In genomic region chr6:6781172-6781876, GRCh38 we compare ENCODE assay signal across 13 cellular contexts.
A peak's percentile ranks its signal among the peaks of the same experiment; 100 is the strongest.
DNase-seq lines count a peak whose midpoint lies in the region; ATAC-seq and TF ChIP-seq lines count a peak whose summit lies in the region.
"Had no signal": no experiment of that assay in that cellular context is flagged by ENCODE, and none has a peak within 500 bp of the region (broad histone marks: within the 10 kb centered on the region; RNA-seq: fewer than 3 reads in every experiment).

No MANE protein-coding gene starts in this region.

- H3K4me1 Mint-ChIP-seq in neural progenitor cell: peaks cover 6% of the 10 kb centered on the region
- H3K4me1 Mint-ChIP-seq: activated B cell treated with CpG ODN at 0.5 μM for 24 hours; stimulated activated effector memory CD8-positive, alpha-beta T cell treated with anti-CD3 and anti-CD28 coated beads, Interleukin-12 subunit alpha, Interleukin-12 subunit beta, amount 100 ng/mL, for 72 hours had no signal

- H3K79me2 ChIP-seq in neural progenitor cell (ENCODE audit: low read depth): no peaks in the 10 kb centered on the region
- H3K79me2 ChIP-seq: parathyroid adenoma had no signal

- H3K4me2 ChIP-seq in neural progenitor cell: no peak overlapping the region

- DNase-seq in BJ (ENCODE audit: low read depth) (peak; percentile 15), LoVo (ENCODE audit: low spot score) (peak; percentile 46), dermis blood vessel endothelial cell (peak; percentile 14), neural progenitor cell (ENCODE audit: low spot score) (no peak), DMS53 (lab: John Stamatoyannopoulos, UW) (no peak), NCI-H2029 treated with DMSO at 0.1 percent for 48 hours (lab: John Stamatoyannopoulos, UW) (no peak), SKM-1 (lab: John Stamatoyannopoulos, UW; ENCODE audit: unreplicated experiment) (no peak)
- DNase-seq: activated B cell treated with CpG ODN at 0.5 μM for 24 hours, glutamatergic neuron, NCI-H345 had no signal

- H3K9me3 ChIP-seq in neural progenitor cell (ENCODE audit: low read depth): no peaks in the 10 kb centered on the region

- no peaks in the 10 kb centered on the region for H3K9me3 Mint-ChIP-seq in neural progenitor cell
- H3K9me3 Mint-ChIP-seq: activated B cell treated with CpG ODN at 0.5 μM for 24 hours; stimulated activated effector memory CD8-positive, alpha-beta T cell treated with anti-CD3 and anti-CD28 coated beads, Interleukin-12 subunit alpha, Interleukin-12 subunit beta, amount 100 ng/mL, for 72 hours had no signal

- ATAC-seq in HG02840 (IDR thresholded peaks at IDR 0.05; ENCODE audit: low FRiP score, unreplicated experiment): no peak
- ATAC-seq: stimulated activated effector memory CD8-positive, alpha-beta T cell treated with anti-CD3 and anti-CD28 coated beads, Interleukin-12 subunit alpha, Interleukin-12 subunit beta, amount 100 ng/mL, for 72 hours had no signal

- H3K27me3 ChIP-seq in BJ (ENCODE audit: control insufficient read depth, insufficient read depth, low read length) (no peaks in the 10 kb centered on the region), neural progenitor cell (no peaks in the 10 kb centered on the region)

- H4K20me1 ChIP-seq in neural progenitor cell (ENCODE audit: low read depth): no peaks in the 10 kb centered on the region

- no peak overlapping the region for H3K9ac ChIP-seq in neural progenitor cell
- H3K9ac ChIP-seq: parathyroid adenoma had no signal

- H3K36me3 Mint-ChIP-seq in neural progenitor cell: no peaks in the 10 kb centered on the region
- H3K36me3 Mint-ChIP-seq: stimulated activated effector memory CD8-positive, alpha-beta T cell treated with anti-CD3 and anti-CD28 coated beads, Interleukin-12 subunit alpha, Interleukin-12 subunit beta, amount 100 ng/mL, for 72 hours had no signal

- H3K4me3 ChIP-seq in BJ (ENCODE audit: low read depth, low read length) (no peak overlapping the region), neural progenitor cell (no peak overlapping the region)

- POLR2A ChIA-PET in BJ (lab: Charles Lee): no interaction called here

- no peak overlapping the region for H2AFZ ChIP-seq in neural progenitor cell (replicated peaks)
- H2AFZ ChIP-seq: parathyroid adenoma had no signal

- no peak overlapping the region for H3K27ac ChIP-seq in neural progenitor cell
- H3K27ac ChIP-seq: parathyroid adenoma had no signal

- H3K4me3 Mint-ChIP-seq in neural progenitor cell: no peak overlapping the region
- H3K4me3 Mint-ChIP-seq: activated B cell treated with CpG ODN at 0.5 μM for 24 hours; stimulated activated effector memory CD8-positive, alpha-beta T cell treated with anti-CD3 and anti-CD28 coated beads, Interleukin-12 subunit alpha, Interleukin-12 subunit beta, amount 100 ng/mL, for 72 hours had no signal

- peak overlapping the region; percentile 63 for H3K27ac Mint-ChIP-seq in neural progenitor cell
- H3K27ac Mint-ChIP-seq: activated B cell treated with CpG ODN at 0.5 μM for 24 hours; stimulated activated effector memory CD8-positive, alpha-beta T cell treated with anti-CD3 and anti-CD28 coated beads, Interleukin-12 subunit alpha, Interleukin-12 subunit beta, amount 100 ng/mL, for 72 hours had no signal

- peaks cover 2% of the 10 kb centered on the region for H3K27me3 Mint-ChIP-seq in neural progenitor cell (ENCODE audit: insufficient read depth, low read depth)

- no peaks in the 10 kb centered on the region for H3F3A ChIP-seq in neural progenitor cell (ENCODE audit: low read depth)

- no peaks in the 10 kb centered on the region for H3K4me1 ChIP-seq in neural progenitor cell
- H3K4me1 ChIP-seq: parathyroid adenoma had no signal

- no peaks in the 10 kb centered on the region for H3K36me3 ChIP-seq in BJ (ENCODE audit: control insufficient read depth, insufficient read depth, low read length)
- no peaks in the 10 kb centered on the region for H3K36me3 ChIP-seq in neural progenitor cell

- TF ChIP-seq CTCF in BJ (IDR thresholded peaks at IDR 0.05; ENCODE audit: insufficient read depth, low read depth, low read length) (no peak), neural progenitor cell (IDR thresholded peaks at IDR 0.05) (no peak)

- CTCF ChIA-PET in BJ (lab: Yijun Ruan, JAX): interaction anchor here (0.7 kb wide), 1 partner anchor 22 kb away, joined by 3 read pairs; no protein-coding TSS in a partner anchor

Comparison
In these comparisons a context has a peak if more than half of its experiments do, and no peak if none do; other contexts are left out.
1. DNase-seq: peak in BJ (single experiment), LoVo (single experiment) and dermis blood vessel endothelial cell (single experiment); none in neural progenitor cell (single experiment), DMS53 (single experiment), NCI-H2029 treated with DMSO at 0.1 percent for 48 hours (single experiment) and SKM-1 (single experiment).